ENCODE assay signal across 14 cellular contexts in genomic region chr21:25845729-25846256, GRCh38.
DNase-seq lines count a peak whose midpoint lies in the region; ATAC-seq and TF ChIP-seq lines count a peak whose summit lies in the region.
"Had no signal": no experiment of that assay in that cellular context is flagged by ENCODE, and none has a peak within 500 bp of the region (broad histone marks: within the 10 kb centered on the region; RNA-seq: fewer than 3 reads in every experiment).

No MANE protein-coding gene starts in this region.

- no peak for DNase-seq in activated CD4-positive, alpha-beta T cell treated with anti-CD3 and anti-CD28 coated beads for 36 hours
- DNase-seq in activated CD4-positive, alpha-beta T cell treated with anti-CD3 and anti-CD28 coated beads for 4 hours: no peak
- DNase-seq in HFFc6 (peak; percentile 6), Caco-2 (no peak)
- no peak for DNase-seq in stimulated activated naive CD4-positive, alpha-beta T cell (lab: John Stamatoyannopoulos, UW)
- DNase-seq: dorsolateral prefrontal cortex, mesendoderm, NCI-H1930, NCI-H82 had no signal

- H3K27me3 Mint-ChIP-seq in activated CD4-positive, alpha-beta T cell treated with anti-CD3 and anti-CD28 coated beads for 36 hours: peaks cover 7% of the 10 kb centered on the region
- H3K27me3 Mint-ChIP-seq in HFFc6 (ENCODE audit: insufficient read depth) (peaks cover 8% of the 10 kb centered on the region), Caco-2 (ENCODE audit: insufficient read depth, unreplicated experiment) (no peaks in the 10 kb centered on the region)
- H3K27me3 Mint-ChIP-seq in activated T-helper 17 cell treated with anti-CD3 and anti-CD28 coated beads, Interleukin-2, amount 50 U/mL, for 72 hours: peaks cover 13% of the 10 kb centered on the region
- H3K27me3 Mint-ChIP-seq in stimulated activated memory B cell treated with anti-CD40 and anti-IgM and Interleukin-4, amounts not matched to agents 10 μg/mL and 1 μg/mL and 100 μg/mL, for 72 hours: peaks cover 15% of the 10 kb centered on the region
- H3K27me3 Mint-ChIP-seq: brain had no signal

- H3K9me3 ChIP-seq in Caco-2: no peaks in the 10 kb centered on the region
- H3K9me3 ChIP-seq: A549 had no signal

- POLR2A ChIA-PET in activated CD4-positive, alpha-beta T cell treated with anti-CD3 and anti-CD28 coated beads for 36 hours (lab: Charles Lee): interaction anchor here (0.6 kb wide), 2 partner anchors 28 to 1164 kb away, joined by 4 to 7 read pairs; no protein-coding TSS in a partner anchor
- POLR2A ChIA-PET in Caco-2 (lab: Charles Lee): no interaction called here

- no peak for TF ChIP-seq CTCF in HFFc6 (IDR thresholded peaks at IDR 0.05)
- TF ChIP-seq CTCF in Caco-2 (IDR thresholded peaks at IDR 0.05; ENCODE audit: insufficient read depth in 1 of 2, low read depth in 1 of 2, low read length in 1 of 2, severe bottlenecking in 1 of 2, unreplicated experiment in 1 of 2): no peak

- H3K4me1 Mint-ChIP-seq in activated CD4-positive, alpha-beta T cell treated with anti-CD3 and anti-CD28 coated beads for 36 hours: peaks cover 4% of the 10 kb centered on the region
- H3K4me1 Mint-ChIP-seq in HFFc6 (ENCODE audit: low read depth) (peaks cover 13% of the 10 kb centered on the region), Caco-2 (ENCODE audit: low read depth, unreplicated experiment) (no peaks in the 10 kb centered on the region)
- peaks cover 9% of the 10 kb centered on the region for H3K4me1 Mint-ChIP-seq in activated T-helper 17 cell treated with anti-CD3 and anti-CD28 coated beads, Interleukin-2, amount 50 U/mL, for 72 hours
- H3K4me1 Mint-ChIP-seq in stimulated activated memory B cell treated with anti-CD40 and anti-IgM and Interleukin-4, amounts not matched to agents 10 μg/mL and 1 μg/mL and 100 μg/mL, for 72 hours: peaks cover 12% of the 10 kb centered on the region

- no peaks in the 10 kb centered on the region for H3K36me3 ChIP-seq in Caco-2 (ENCODE audit: control insufficient read depth, insufficient read depth, low read length)

- BruUV-seq in Caco-2 (replicated peaks; lab: Mats Ljungman, UMichigan): no TSS peak

- H3K4me3 Mint-ChIP-seq in activated CD4-positive, alpha-beta T cell treated with anti-CD3 and anti-CD28 coated beads for 36 hours: no peak overlapping the region
- H3K4me3 Mint-ChIP-seq in HFFc6 (no peak overlapping the region), Caco-2 (ENCODE audit: unreplicated experiment) (no peak overlapping the region)
- no peak overlapping the region for H3K4me3 Mint-ChIP-seq in activated T-helper 17 cell treated with anti-CD3 and anti-CD28 coated beads, Interleukin-2, amount 50 U/mL, for 72 hours
- H3K4me3 Mint-ChIP-seq in stimulated activated memory B cell treated with anti-CD40 and anti-IgM and Interleukin-4, amounts not matched to agents 10 μg/mL and 1 μg/mL and 100 μg/mL, for 72 hours: no peak overlapping the region
- H3K4me3 Mint-ChIP-seq: brain had no signal

- ATAC-seq in activated CD4-positive, alpha-beta T cell treated with anti-CD3 and anti-CD28 coated beads for 36 hours: peak; percentile 90
- ATAC-seq in activated T-helper 17 cell treated with anti-CD3 and anti-CD28 coated beads, Interleukin-2, amount 50 U/mL, for 72 hours (replicated peaks): peak; percentile 89
- peak; percentile 35 for ATAC-seq in stimulated activated memory B cell treated with anti-CD40 and anti-IgM and Interleukin-4, amounts not matched to agents 10 μg/mL and 1 μg/mL and 100 μg/mL, for 72 hours
- no peak for ATAC-seq in HG03175 (IDR thresholded peaks at IDR 0.05; ENCODE audit: unreplicated experiment)
- ATAC-seq: A549 had no signal

- peaks cover 12% of the 10 kb centered on the region for H3K9me3 Mint-ChIP-seq in activated CD4-positive, alpha-beta T cell treated with anti-CD3 and anti-CD28 coated beads for 36 hours (ENCODE audit: low read depth)
- H3K9me3 Mint-ChIP-seq in HFFc6: peaks cover 5% of the 10 kb centered on the region; the same call in 1 of the 2 replicates
- H3K9me3 Mint-ChIP-seq in activated T-helper 17 cell treated with anti-CD3 and anti-CD28 coated beads, Interleukin-2, amount 50 U/mL, for 72 hours: no peaks in the 10 kb centered on the region
- peaks cover 11% of the 10 kb centered on the region for H3K9me3 Mint-ChIP-seq in stimulated activated memory B cell treated with anti-CD40 and anti-IgM and Interleukin-4, amounts not matched to agents 10 μg/mL and 1 μg/mL and 100 μg/mL, for 72 hours
- H3K9me3 Mint-ChIP-seq in Caco-2 (ENCODE audit: unreplicated experiment): peaks cover 13% of the 10 kb centered on the region

- intact Hi-C loops in activated CD4-positive, alpha-beta T cell treated with anti-CD3 and anti-CD28 coated beads for 36 hours (cut with DNase I, micrococcal nuclease): no loop called here
- intact Hi-C loops in Caco-2 (cut with micrococcal nuclease; ENCODE audit: unreplicated experiment): no loop called here

- no peaks in the 10 kb centered on the region for H3K27me3 ChIP-seq in Caco-2 (replicated peaks; ENCODE audit: control insufficient read depth, insufficient read depth, low read length)
- H3K27me3 ChIP-seq: dorsolateral prefrontal cortex had no signal

- CTCF ChIA-PET in activated CD4-positive, alpha-beta T cell treated with anti-CD3 and anti-CD28 coated beads for 36 hours (lab: Charles Lee): interaction anchor here (0.7 to 1.8 kb wide), 3 partner anchors 36 to 44 kb away, joined by 3 to 6 read pairs (median 5); no protein-coding TSS in a partner anchor
- CTCF ChIA-PET in Caco-2 (lab: Charles Lee): no interaction called here

- peak overlapping the region; percentile 21 for H3K27ac Mint-ChIP-seq in activated CD4-positive, alpha-beta T cell treated with anti-CD3 and anti-CD28 coated beads for 36 hours
- H3K27ac Mint-ChIP-seq in HFFc6: no peak overlapping the region
- peak overlapping the region; percentile 74 for H3K27ac Mint-ChIP-seq in activated T-helper 17 cell treated with anti-CD3 and anti-CD28 coated beads, Interleukin-2, amount 50 U/mL, for 72 hours
- no peak overlapping the region for H3K27ac Mint-ChIP-seq in stimulated activated memory B cell treated with anti-CD40 and anti-IgM and Interleukin-4, amounts not matched to agents 10 μg/mL and 1 μg/mL and 100 μg/mL, for 72 hours
- no peak overlapping the region for H3K27ac Mint-ChIP-seq in Caco-2 (ENCODE audit: unreplicated experiment)

- H3K36me3 Mint-ChIP-seq in activated CD4-positive, alpha-beta T cell treated with anti-CD3 and anti-CD28 coated beads for 36 hours (ENCODE audit: low read depth): no peaks in the 10 kb centered on the region
- no peaks in the 10 kb centered on the region for H3K36me3 Mint-ChIP-seq in HFFc6 (ENCODE audit: low read depth)
- no peaks in the 10 kb centered on the region for H3K36me3 Mint-ChIP-seq in activated T-helper 17 cell treated with anti-CD3 and anti-CD28 coated beads, Interleukin-2, amount 50 U/mL, for 72 hours (ENCODE audit: low read depth)
- H3K36me3 Mint-ChIP-seq in stimulated activated memory B cell treated with anti-CD40 and anti-IgM and Interleukin-4, amounts not matched to agents 10 μg/mL and 1 μg/mL and 100 μg/mL, for 72 hours: peaks cover 11% of the 10 kb centered on the region
- no peaks in the 10 kb centered on the region for H3K36me3 Mint-ChIP-seq in Caco-2 (ENCODE audit: insufficient read depth, unreplicated experiment)
- H3K36me3 Mint-ChIP-seq: brain had no signal

- H3K4me3 ChIP-seq in Caco-2 (ENCODE audit: low read depth, low read length): no peak overlapping the region
- H3K4me3 ChIP-seq: A549 had no signal

- no peaks in the 10 kb centered on the region for H3K4me1 ChIP-seq in Caco-2
- H3K4me1 ChIP-seq: A549 had no signal

Comparison
In these comparisons a context has a peak if more than half of its experiments do, and no peak if none do; other contexts are left out.
1. H3K27ac Mint-ChIP-seq: peak in activated CD4-positive, alpha-beta T cell treated with anti-CD3 and anti-CD28 coated beads for 36 hours (single experiment) and activated T-helper 17 cell treated with anti-CD3 and anti-CD28 coated beads, Interleukin-2, amount 50 U/mL, for 72 hours (single experiment); none in HFFc6 (single experiment), stimulated activated memory B cell treated with anti-CD40 and anti-IgM and Interleukin-4, amounts not matched to agents 10 μg/mL and 1 μg/mL and 100 μg/mL, for 72 hours (single experiment) and Caco-2 (single experiment).